In the genomic region with DNA sequence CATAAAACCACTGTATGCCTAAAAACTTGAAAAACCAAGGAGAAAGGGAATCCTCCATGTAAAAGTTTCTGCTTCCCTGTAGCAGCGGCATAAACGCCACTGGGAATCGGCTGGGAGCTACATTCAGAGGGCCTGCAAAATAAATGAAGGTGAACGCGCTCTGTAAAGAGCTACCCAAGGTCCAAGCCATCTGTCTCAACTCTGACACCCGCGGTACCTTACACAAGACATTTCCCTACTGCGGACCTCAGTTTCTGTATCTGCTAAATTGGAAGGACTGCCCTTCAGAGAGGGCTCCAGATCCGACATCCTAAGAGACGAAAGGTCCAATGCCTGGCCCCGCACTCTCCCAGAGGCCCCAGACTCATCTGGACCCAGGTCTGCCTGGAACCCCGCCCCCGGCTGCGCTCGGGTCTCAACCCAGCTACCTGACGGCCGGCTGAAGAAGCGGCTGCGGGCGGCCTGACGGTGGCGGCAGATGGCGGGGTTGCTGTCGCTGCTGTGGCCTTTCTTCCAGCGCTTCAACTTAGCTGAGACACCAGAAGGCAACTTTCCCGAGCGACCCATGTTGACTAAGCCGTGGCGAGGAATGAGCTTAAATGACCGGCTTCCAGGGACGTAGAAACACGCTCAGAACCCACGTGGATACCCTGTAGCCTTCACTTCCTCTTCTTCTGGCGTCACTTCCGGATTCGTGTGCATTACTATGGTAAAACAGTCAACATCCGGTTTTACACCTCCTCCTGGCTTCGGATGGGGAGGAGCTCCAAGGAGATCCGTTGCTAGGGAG, we compare ENCODE assay signal across 8 cellular contexts. TPM values are rescaled to one million over a fixed set of nuclear protein-coding genes. Genes with fewer than 3 reads are reported as not detected.
DNase-seq lines count a peak whose midpoint lies in the region; ATAC-seq and TF ChIP-seq lines count a peak whose summit lies in the region.

A gene with protein sequence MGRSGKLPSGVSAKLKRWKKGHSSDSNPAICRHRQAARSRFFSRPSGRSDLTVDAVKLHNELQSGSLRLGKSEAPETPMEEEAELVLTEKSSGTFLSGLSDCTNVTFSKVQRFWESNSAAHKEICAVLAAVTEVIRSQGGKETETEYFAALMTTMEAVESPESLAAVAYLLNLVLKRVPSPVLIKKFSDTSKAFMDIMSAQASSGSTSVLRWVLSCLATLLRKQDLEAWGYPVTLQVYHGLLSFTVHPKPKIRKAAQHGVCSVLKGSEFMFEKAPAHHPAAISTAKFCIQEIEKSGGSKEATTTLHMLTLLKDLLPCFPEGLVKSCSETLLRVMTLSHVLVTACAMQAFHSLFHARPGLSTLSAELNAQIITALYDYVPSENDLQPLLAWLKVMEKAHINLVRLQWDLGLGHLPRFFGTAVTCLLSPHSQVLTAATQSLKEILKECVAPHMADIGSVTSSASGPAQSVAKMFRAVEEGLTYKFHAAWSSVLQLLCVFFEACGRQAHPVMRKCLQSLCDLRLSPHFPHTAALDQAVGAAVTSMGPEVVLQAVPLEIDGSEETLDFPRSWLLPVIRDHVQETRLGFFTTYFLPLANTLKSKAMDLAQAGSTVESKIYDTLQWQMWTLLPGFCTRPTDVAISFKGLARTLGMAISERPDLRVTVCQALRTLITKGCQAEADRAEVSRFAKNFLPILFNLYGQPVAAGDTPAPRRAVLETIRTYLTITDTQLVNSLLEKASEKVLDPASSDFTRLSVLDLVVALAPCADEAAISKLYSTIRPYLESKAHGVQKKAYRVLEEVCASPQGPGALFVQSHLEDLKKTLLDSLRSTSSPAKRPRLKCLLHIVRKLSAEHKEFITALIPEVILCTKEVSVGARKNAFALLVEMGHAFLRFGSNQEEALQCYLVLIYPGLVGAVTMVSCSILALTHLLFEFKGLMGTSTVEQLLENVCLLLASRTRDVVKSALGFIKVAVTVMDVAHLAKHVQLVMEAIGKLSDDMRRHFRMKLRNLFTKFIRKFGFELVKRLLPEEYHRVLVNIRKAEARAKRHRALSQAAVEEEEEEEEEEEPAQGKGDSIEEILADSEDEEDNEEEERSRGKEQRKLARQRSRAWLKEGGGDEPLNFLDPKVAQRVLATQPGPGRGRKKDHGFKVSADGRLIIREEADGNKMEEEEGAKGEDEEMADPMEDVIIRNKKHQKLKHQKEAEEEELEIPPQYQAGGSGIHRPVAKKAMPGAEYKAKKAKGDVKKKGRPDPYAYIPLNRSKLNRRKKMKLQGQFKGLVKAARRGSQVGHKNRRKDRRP (N-terminal part only) (minus strand): TSS at position 676 of the 790 bp plus-strand sequence. CDS start 109 bp downstream, at position 567.

- DNase-seq in NCI-H187 (lab: John Stamatoyannopoulos, UW) (peak; percentile 39 to 65), T-helper 17 cell (peak; percentile 56 to 70 (median 69)), ascending aorta (ENCODE audit: low spot score in 2 of 2) (peak; percentile 72 to 96), right cardiac atrium (peak; percentile 75 to 84 (median 80)), pulmonary artery endothelial cell (ENCODE audit: low read depth, low spot score) (peak; percentile 97), cortex of kidney (lab: John Stamatoyannopoulos, UW) (no peak)

- H3K36me3 ChIP-seq in ascending aorta = peaks cover 10 to 12% of the 10 kb centered on the region in 2 donors

- no peaks in the 10 kb centered on the region for H3K9me3 ChIP-seq in T-helper 17 cell (ENCODE audit: control insufficient read depth, low read length, poor library complexity, severe bottlenecking)
- H3K9me3 ChIP-seq in ascending aorta = no peaks in the 10 kb centered on the region
- H3K9me3 ChIP-seq in right cardiac atrium (ENCODE audit: control insufficient read depth, low read length) = no peaks in the 10 kb centered on the region

- H3K4me1 Mint-ChIP-seq in T-helper 17 cell = peaks cover 8% of the 10 kb centered on the region

- intact Hi-C loops in ascending aorta (cut with DNase I) = loop anchor here (2.0 kb wide), 5 partner anchors 26 to 108 kb away; a partner anchor contains a TSS
- intact Hi-C loops in right cardiac atrium (cut with DNase I) = loop anchor here in 1 of 4 donors (10.0 kb wide), 1 partner anchor 214 kb away; no protein-coding TSS in a partner anchor

- peak within 1 kb of the TSS; percentile 92 for H3K4me3 Mint-ChIP-seq in T-helper 17 cell

- WGBS in right cardiac atrium = under 1% methylated on average over 39 of the region's 39 CpGs

- peak in 1 of 3 experiments; percentile 9 for TF ChIP-seq CTCF in ascending aorta (IDR thresholded peaks at IDR 0.05)

- H3K36me3 Mint-ChIP-seq in T-helper 17 cell (ENCODE audit: low read depth) = no peaks in the 10 kb centered on the region

- ATAC-seq in GM18505 (IDR thresholded peaks at IDR 0.05; ENCODE audit: unreplicated experiment) (peak; percentile 94), HG02943 (IDR thresholded peaks at IDR 0.05; ENCODE audit: low read depth, unreplicated experiment) (peak; percentile 95), T-helper 17 cell (peak; percentile 95), right cardiac atrium (peak; percentile 98 to 99)

- H3K27me3 ChIP-seq in ascending aorta (no peaks in the 10 kb centered on the region), right cardiac atrium (ENCODE audit: control insufficient read depth, insufficient read depth) (no peaks in the 10 kb centered on the region)

- H3K4me1 ChIP-seq in ascending aorta (peaks cover 7 to 9% of the 10 kb centered on the region in 2 donors), right cardiac atrium (ENCODE audit: control insufficient read depth, insufficient read depth, low read length) (peaks cover 5% of the 10 kb centered on the region)

- peak within 1 kb of the TSS; percentile 74 to 85 for H3K4me3 ChIP-seq in ascending aorta
- H3K4me3 ChIP-seq in right cardiac atrium (ENCODE audit: low read length) = peak within 1 kb of the TSS; percentile 80

- TF ChIP-seq POLR2A in GM18505 (IDR thresholded peaks at IDR 0.05; ENCODE audit: borderline replicate concordance, extremely low read depth, insufficient read depth, insufficient read length) = peak; percentile 69

- H3K27me3 Mint-ChIP-seq in T-helper 17 cell = no peaks in the 10 kb centered on the region

- peak within 1 kb of the TSS; percentile 97 for H3K27ac Mint-ChIP-seq in T-helper 17 cell

- H3K27ac ChIP-seq in ascending aorta = peak within 1 kb of the TSS; percentile 79
- H3K27ac ChIP-seq in right cardiac atrium (ENCODE audit: low read length) = peak within 1 kb of the TSS; percentile 88

RNA-seq across cellular contexts. Expression of the gene that starts here (rescaled TPM):
- total RNA-seq in T-helper 17 cell (100 to 1,000 TPM; 138 to 231 TPM), ascending aorta (5.9 TPM), right cardiac atrium (10 to 100 TPM; 10.8 to 21.2 (median 14.2) TPM), pulmonary artery endothelial cell (21.6 and 27.8 TPM in 2 replicates)
- polyA plus RNA-seq in right cardiac atrium = 18.4 TPM
